In the genomic region with DNA sequence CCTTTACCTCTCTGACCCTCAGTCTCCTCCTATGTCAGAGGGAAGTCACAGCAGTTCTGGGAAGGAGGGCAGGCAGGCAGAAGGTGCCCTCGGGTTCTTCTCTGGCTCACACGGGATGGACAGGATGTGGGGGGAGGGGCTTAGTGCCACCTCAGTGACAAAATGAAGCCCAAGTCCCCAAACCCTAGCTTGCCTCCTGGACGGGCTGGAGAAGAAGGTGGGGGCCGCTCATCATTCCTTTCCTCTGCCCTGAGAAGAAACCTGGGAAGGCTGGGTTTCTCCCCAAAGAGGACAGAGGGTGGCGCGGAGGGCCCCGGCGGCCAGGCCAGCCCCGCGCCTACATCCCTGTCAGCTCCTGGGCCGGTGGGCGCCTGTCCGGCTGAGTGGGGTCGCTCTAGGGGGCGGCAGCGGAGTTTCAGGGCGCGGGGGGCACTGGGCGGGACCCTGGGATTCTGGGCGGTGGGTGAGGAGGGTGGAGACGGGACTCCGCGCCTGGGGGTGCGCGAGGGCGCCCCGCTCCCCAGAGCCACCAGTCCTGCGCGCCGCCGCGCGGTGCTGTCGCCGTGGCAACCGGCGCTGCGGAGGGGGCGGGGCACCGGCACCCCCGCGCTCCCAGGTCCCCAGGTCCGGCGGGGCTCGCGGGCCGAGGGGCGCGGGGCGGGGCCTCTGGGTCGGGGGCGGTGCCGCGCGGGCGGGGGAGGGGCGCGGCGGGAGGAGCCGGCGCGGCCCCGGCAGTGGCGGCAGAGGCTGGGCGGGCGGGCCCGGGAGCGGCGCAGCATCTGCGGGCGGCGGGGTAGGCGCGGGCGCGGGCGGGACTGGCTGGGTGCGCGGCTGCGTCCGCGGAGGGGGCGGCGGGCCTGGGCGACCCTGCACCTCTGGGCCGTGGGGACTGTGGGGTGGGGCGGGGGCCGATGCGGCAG, we compare ENCODE assay signal across 8 cellular contexts. TPM values are rescaled to one million over a fixed set of nuclear protein-coding genes. Genes with fewer than 3 reads are reported as not detected.
DNase-seq lines count a peak whose midpoint lies in the region; ATAC-seq lines count a peak whose summit lies in the region.

A gene (plus strand): TSS at position 723 of the 920 bp plus-strand sequence. CDS start 2,252 bp downstream, outside the sequence.

- no peaks in the 10 kb centered on the region for H3K36me3 ChIP-seq in ES-I3 (ENCODE audit: insufficient read depth, low read length)
- no peaks in the 10 kb centered on the region for H3K36me3 ChIP-seq in NT2/D1 (ENCODE audit: insufficient read depth, insufficient read length, low read length)

- peaks cover 23% of the 10 kb centered on the region for H3K27me3 ChIP-seq in NT2/D1 (ENCODE audit: insufficient read depth, insufficient read length)

- no peaks in the 10 kb centered on the region; the same call in 1 of the 2 replicates for H3K4me1 ChIP-seq in ES-I3 (ENCODE audit: insufficient read depth, low read length)
- peaks cover 3% of the 10 kb centered on the region for H3K4me1 ChIP-seq in NT2/D1 (ENCODE audit: insufficient read depth, insufficient read length)

- no peaks in the 10 kb centered on the region for H3K9me3 ChIP-seq in ES-I3 (ENCODE audit: control insufficient read depth, insufficient read depth, low read length)
- H3K9me3 ChIP-seq in NT2/D1 (ENCODE audit: insufficient read depth, low read length): peaks cover 5% of the 10 kb centered on the region; the same call in 1 of the 2 replicates

- H3K4me1 Mint-ChIP-seq in immature natural killer cell: peaks cover 6 to 13% of the 10 kb centered on the region in 2 donors

- H3K9ac ChIP-seq in ES-I3 (ENCODE audit: low read depth, low read length) (peak within 1 kb of the TSS; percentile 45; the same call in 1 of the 2 replicates), NT2/D1 (ENCODE audit: insufficient read length, low read depth) (peak within 1 kb of the TSS; percentile 74)

- DNase-seq in NT2/D1 (ENCODE audit: low read depth, low spot score): no peak
- peak; percentile 55 to 68 for DNase-seq in T47D (ENCODE audit: low read depth in 1 of 2, low spot score in 1 of 2)
- DNase-seq in immature natural killer cell: peak in 1 of 3 donors; percentile 38
- peak; percentile 25 for DNase-seq in stimulated activated CD4-positive, alpha-beta T cell treated with anti-CD3 and anti-CD28 coated beads, Interleukin-1b, Interleukin-23, amount 100 ng/mL, for 48 hours
- no peak for DNase-seq in kidney tubule cell (ENCODE audit: low spot score)

- peak within 1 kb of the TSS; percentile 40 for H3K4me3 ChIP-seq in NT2/D1 (ENCODE audit: insufficient read length, low read depth)

- ATAC-seq in GM21381 (IDR thresholded peaks at IDR 0.05; ENCODE audit: unreplicated experiment) (no peak), GM19351 (IDR thresholded peaks at IDR 0.05; ENCODE audit: unreplicated experiment) (no peak)

- no peak within 1 kb of the TSS for H3K27ac Mint-ChIP-seq in immature natural killer cell

- H3K4me3 Mint-ChIP-seq in immature natural killer cell: peak within 1 kb of the TSS; percentile 54 to 78 (median 72)

- H3K9me3 Mint-ChIP-seq in immature natural killer cell: no peaks in the 10 kb centered on the region

- in situ Hi-C loops in T47D (cut with HindIII; ENCODE audit: low pct_unique_long_range_greater_than_20kb, low sequenced_read_pairs): no loop called here

- H3K36me3 Mint-ChIP-seq in immature natural killer cell: no peaks in the 10 kb centered on the region

- peaks cover 9 to 20% (median 13%) of the 10 kb centered on the region in 3 donors for H3K27me3 Mint-ChIP-seq in immature natural killer cell (ENCODE audit: low read depth in 3 of 3)

RNA-seq across cellular contexts. Expression of the gene that starts here (rescaled TPM):
- polyA plus RNA-seq in immature natural killer cell: 1 to 10 TPM in 2 of 3 donors, not detected in 1; 1.1 to 1.4 TPM

Comparison
In these comparisons a context has a peak if more than half of its experiments do, and no peak if none do; other contexts are left out.
1. DNase-seq: peak in T47D (2 of 2) and stimulated activated CD4-positive, alpha-beta T cell treated with anti-CD3 and anti-CD28 coated beads, Interleukin-1b, Interleukin-23, amount 100 ng/mL, for 48 hours (single experiment); none in NT2/D1 (single experiment) and kidney tubule cell (single experiment).